ENCODE assay signal across 1 cellular context in genomic region chr1:169115891-169116585, GRCh38.
TF ChIP-seq lines count a peak whose summit lies in the region.

No MANE protein-coding gene starts in this region.

TF ChIP-seq in HepG2, 621 proteins besides CTCF, POLR2A, EP300 and RAD21 (continued from another document and continues in another):
- TF ChIP-seq ZNF652 (CRISPR knock-in tag; IDR thresholded peaks at IDR 0.05; ENCODE audit: borderline replicate concordance, low read depth) (peak; percentile 49; the same call in 1 of the 2 replicates), ZNF160 (CRISPR knock-in tag; IDR thresholded peaks at IDR 0.05) (0 out of 2 replicates have a peak, but pooled peaks have one; percentile 26), MTA1 (CRISPR knock-in tag; IDR thresholded peaks at IDR 0.05; ENCODE audit: borderline replicate concordance) (0 out of 2 replicates have a peak, but pooled peaks have one; percentile 27), FOXP1 (IDR thresholded peaks at IDR 0.05) (no peak), FOXP1 (CRISPR knock-in tag; IDR thresholded peaks at IDR 0.05) (peak; percentile 66), ZNF136 (CRISPR knock-in tag; IDR thresholded peaks at IDR 0.05; ENCODE audit: low read depth) (no peak), YEATS4 (CRISPR knock-in tag; IDR thresholded peaks at IDR 0.05; ENCODE audit: borderline replicate concordance) (0 out of 2 replicates have a peak, but pooled peaks have one; percentile 54), SOX6 (IDR thresholded peaks at IDR 0.05) (no peak), SOX6 (CRISPR knock-in tag; IDR thresholded peaks at IDR 0.05) (peak; percentile 83), RFXAP (CRISPR knock-in tag; IDR thresholded peaks at IDR 0.05; ENCODE audit: borderline replicate concordance) (peak; percentile 98), KLF12 (CRISPR knock-in tag; IDR thresholded peaks at IDR 0.05; ENCODE audit: borderline replicate concordance) (peak; percentile 55; the same call in 1 of the 2 replicates), SP2 (CRISPR knock-in tag; IDR thresholded peaks at IDR 0.05) (no peak), KLF6 (CRISPR knock-in tag; IDR thresholded peaks at IDR 0.05) (no peak), HMG20B (CRISPR knock-in tag; conservative IDR thresholded peaks at IDR 0.05) (peak; percentile 73), ZMYM3 (CRISPR knock-in tag; IDR thresholded peaks at IDR 0.05) (peak; percentile 78), MIXL1 (CRISPR knock-in tag; IDR thresholded peaks at IDR 0.05) (0 out of 2 replicates have a peak, but pooled peaks have one; percentile 49), KMT2A (CRISPR knock-in tag; IDR thresholded peaks at IDR 0.05) (0 out of 2 replicates have a peak, but pooled peaks have one; percentile 26), ELF3 (CRISPR knock-in tag; IDR thresholded peaks at IDR 0.05) (peak; percentile 100), NFIC (IDR thresholded peaks at IDR 0.05; ENCODE audit: low read length) (peak; percentile 50; the same call in 1 of the 2 replicates), FOSL1 (CRISPR knock-in tag; IDR thresholded peaks at IDR 0.05; ENCODE audit: borderline replicate concordance) (0 out of 2 replicates have a peak, but pooled peaks have one; percentile 47), KDM2A (CRISPR knock-in tag; IDR thresholded peaks at IDR 0.05; ENCODE audit: borderline replicate concordance, low read depth) (peak; percentile 72; the same call in 1 of the 2 replicates), SUZ12 (IDR thresholded peaks at IDR 0.05; ENCODE audit: low read depth, low read length) (0 out of 2 replicates have a peak, but pooled peaks have one; percentile 8), ETV6 (CRISPR knock-in tag; conservative IDR thresholded peaks at IDR 0.05) (peak; percentile 30; the same call in 1 of the 2 replicates), ZNF496 (CRISPR knock-in tag; IDR thresholded peaks at IDR 0.05; ENCODE audit: insufficient replicate concordance) (no peak), PBX3 (CRISPR knock-in tag; IDR thresholded peaks at IDR 0.05; ENCODE audit: borderline replicate concordance) (no peak; the same call in 1 of the 2 replicates), FOXJ3 (CRISPR knock-in tag; IDR thresholded peaks at IDR 0.05; ENCODE audit: borderline replicate concordance) (peak; percentile 68; the same call in 1 of the 2 replicates), ZBTB38 (CRISPR knock-in tag; IDR thresholded peaks at IDR 0.05) (peak; percentile 94), ZNF232 (CRISPR knock-in tag; IDR thresholded peaks at IDR 0.05; ENCODE audit: borderline replicate concordance) (peak; percentile 66; the same call in 1 of the 2 replicates), ARNTL (CRISPR knock-in tag; IDR thresholded peaks at IDR 0.05) (0 out of 2 replicates have a peak, but pooled peaks have one; percentile 24), ZBTB7B (CRISPR knock-in tag; IDR thresholded peaks at IDR 0.05) (no peak; the same call in 1 of the 2 replicates), ZNF816 (CRISPR knock-in tag; IDR thresholded peaks at IDR 0.05; ENCODE audit: borderline replicate concordance) (no peak), REST (IDR thresholded peaks at IDR 0.05; ENCODE audit: borderline replicate concordance in 1 of 2, low read depth in 1 of 2, low read length in 2 of 2) (peak in 1 of 2 experiments; percentile 44; a peak in 1 of 4 replicates), NCOR1 (IDR thresholded peaks at IDR 0.05; ENCODE audit: borderline replicate concordance, low read length) (peak; percentile 78; the same call in 1 of the 2 replicates), FOXO1 (CRISPR knock-in tag; IDR thresholded peaks at IDR 0.05) (peak; percentile 78), ZFP62 (CRISPR knock-in tag; IDR thresholded peaks at IDR 0.05) (no peak), ZNF609 (CRISPR knock-in tag; IDR thresholded peaks at IDR 0.05; ENCODE audit: borderline replicate concordance) (peak; percentile 50; the same call in 1 of the 2 replicates)
- TF ChIP-seq, protein P1, sequence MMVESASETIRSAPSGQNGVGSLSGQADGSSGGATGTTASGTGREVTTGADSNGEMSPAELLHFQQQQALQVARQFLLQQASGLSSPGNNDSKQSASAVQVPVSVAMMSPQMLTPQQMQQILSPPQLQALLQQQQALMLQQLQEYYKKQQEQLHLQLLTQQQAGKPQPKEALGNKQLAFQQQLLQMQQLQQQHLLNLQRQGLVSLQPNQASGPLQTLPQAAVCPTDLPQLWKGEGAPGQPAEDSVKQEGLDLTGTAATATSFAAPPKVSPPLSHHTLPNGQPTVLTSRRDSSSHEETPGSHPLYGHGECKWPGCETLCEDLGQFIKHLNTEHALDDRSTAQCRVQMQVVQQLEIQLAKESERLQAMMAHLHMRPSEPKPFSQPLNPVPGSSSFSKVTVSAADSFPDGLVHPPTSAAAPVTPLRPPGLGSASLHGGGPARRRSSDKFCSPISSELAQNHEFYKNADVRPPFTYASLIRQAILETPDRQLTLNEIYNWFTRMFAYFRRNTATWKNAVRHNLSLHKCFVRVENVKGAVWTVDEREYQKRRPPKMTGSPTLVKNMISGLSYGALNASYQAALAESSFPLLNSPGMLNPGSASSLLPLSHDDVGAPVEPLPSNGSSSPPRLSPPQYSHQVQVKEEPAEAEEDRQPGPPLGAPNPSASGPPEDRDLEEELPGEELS (CRISPR knock-in tag; IDR thresholded peaks at IDR 0.05), result peak; percentile 80
- TF ChIP-seq, protein P2, sequence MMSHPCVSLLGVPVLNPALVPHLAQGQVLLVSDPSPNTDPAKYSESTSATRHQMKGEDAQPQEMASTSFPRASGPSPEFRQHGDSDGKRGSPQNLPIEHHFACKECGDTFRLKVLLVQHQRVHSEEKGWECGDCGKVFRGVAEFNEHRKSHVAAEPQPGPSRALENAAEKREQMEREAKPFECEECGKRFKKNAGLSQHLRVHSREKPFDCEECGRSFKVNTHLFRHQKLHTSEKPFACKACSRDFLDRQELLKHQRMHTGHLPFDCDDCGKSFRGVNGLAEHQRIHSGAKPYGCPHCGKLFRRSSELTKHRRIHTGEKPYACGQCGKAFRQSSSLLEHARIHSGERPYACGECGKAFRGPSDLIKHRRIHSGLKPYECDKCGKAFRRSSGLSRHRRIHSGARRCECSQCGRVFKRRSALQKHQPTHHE (CRISPR knock-in tag; IDR thresholded peaks at IDR 0.05; ENCODE audit: borderline replicate concordance), result no peak
- TF ChIP-seq, protein P3, sequence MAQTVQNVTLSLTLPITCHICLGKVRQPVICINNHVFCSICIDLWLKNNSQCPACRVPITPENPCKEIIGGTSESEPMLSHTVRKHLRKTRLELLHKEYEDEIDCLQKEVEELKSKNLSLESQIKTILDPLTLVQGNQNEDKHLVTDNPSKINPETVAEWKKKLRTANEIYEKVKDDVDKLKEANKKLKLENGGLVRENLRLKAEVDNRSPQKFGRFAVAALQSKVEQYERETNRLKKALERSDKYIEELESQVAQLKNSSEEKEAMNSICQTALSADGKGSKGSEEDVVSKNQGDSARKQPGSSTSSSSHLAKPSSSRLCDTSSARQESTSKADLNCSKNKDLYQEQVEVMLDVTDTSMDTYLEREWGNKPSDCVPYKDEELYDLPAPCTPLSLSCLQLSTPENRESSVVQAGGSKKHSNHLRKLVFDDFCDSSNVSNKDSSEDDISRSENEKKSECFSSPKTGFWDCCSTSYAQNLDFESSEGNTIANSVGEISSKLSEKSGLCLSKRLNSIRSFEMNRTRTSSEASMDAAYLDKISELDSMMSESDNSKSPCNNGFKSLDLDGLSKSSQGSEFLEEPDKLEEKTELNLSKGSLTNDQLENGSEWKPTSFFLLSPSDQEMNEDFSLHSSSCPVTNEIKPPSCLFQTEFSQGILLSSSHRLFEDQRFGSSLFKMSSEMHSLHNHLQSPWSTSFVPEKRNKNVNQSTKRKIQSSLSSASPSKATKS (CRISPR knock-in tag; IDR thresholded peaks at IDR 0.05), result no peak
- TF ChIP-seq, protein P4, sequence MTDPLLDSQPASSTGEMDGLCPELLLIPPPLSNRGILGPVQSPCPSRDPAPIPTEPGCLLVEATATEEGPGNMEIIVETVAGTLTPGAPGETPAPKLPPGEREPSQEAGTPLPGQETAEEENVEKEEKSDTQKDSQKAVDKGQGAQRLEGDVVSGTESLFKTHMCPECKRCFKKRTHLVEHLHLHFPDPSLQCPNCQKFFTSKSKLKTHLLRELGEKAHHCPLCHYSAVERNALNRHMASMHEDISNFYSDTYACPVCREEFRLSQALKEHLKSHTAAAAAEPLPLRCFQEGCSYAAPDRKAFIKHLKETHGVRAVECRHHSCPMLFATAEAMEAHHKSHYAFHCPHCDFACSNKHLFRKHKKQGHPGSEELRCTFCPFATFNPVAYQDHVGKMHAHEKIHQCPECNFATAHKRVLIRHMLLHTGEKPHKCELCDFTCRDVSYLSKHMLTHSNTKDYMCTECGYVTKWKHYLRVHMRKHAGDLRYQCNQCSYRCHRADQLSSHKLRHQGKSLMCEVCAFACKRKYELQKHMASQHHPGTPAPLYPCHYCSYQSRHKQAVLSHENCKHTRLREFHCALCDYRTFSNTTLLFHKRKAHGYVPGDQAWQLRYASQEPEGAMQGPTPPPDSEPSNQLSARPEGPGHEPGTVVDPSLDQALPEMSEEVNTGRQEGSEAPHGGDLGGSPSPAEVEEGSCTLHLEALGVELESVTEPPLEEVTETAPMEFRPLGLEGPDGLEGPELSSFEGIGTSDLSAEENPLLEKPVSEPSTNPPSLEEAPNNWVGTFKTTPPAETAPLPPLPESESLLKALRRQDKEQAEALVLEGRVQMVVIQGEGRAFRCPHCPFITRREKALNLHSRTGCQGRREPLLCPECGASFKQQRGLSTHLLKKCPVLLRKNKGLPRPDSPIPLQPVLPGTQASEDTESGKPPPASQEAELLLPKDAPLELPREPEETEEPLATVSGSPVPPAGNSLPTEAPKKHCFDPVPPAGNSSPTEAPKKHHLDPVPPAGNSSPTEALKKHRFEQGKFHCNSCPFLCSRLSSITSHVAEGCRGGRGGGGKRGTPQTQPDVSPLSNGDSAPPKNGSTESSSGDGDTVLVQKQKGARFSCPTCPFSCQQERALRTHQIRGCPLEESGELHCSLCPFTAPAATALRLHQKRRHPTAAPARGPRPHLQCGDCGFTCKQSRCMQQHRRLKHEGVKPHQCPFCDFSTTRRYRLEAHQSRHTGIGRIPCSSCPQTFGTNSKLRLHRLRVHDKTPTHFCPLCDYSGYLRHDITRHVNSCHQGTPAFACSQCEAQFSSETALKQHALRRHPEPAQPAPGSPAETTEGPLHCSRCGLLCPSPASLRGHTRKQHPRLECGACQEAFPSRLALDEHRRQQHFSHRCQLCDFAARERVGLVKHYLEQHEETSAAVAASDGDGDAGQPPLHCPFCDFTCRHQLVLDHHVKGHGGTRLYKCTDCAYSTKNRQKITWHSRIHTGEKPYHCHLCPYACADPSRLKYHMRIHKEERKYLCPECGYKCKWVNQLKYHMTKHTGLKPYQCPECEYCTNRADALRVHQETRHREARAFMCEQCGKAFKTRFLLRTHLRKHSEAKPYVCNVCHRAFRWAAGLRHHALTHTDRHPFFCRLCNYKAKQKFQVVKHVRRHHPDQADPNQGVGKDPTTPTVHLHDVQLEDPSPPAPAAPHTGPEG (CRISPR knock-in tag; IDR thresholded peaks at IDR 0.05), result peak; percentile 74
